Comparison of ENCODE assay signal across 8 cellular contexts in the genomic region with DNA sequence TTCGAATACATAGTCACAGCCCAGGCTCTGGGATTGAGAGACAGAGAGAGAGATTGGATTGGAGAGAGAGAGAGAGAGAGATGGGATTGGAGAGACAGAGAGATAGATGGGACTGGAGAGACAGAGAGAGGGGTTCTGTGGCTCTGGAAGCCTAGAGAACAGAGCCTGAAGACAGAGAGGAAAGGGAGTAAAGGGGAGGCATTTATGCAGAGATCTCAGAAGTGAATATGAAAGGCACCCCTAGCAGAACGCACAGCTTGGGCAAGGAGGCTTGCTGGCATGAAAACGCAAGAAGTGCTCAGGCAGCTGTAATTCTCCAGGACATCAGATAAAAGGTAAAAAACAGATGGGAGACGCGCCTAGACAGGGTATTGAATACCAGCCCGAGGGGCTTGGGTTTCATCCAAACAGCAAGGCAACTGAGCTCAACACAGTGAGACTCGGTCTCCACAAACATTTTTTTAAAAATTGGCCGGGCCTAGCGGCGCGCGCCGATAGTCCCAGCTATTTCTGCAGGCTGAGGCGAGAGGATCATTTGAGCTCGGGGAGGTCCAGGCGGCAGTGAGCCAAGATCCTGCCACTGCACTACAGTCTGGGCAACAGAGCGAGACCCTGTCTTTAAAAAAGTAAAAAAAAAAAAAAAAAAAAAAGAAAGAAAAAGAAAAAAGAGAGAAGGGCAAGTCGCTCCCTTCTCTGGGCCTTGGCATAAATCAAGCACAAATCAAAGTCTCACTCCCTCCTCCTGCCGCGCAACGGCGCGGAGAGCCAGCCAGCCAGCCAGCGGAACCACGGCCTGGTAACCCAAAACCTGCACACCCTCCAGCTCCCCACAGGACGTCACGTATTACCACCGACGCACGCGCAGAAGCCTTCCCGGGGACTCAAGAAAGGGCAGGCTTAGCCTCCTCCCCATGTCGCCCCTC.
DNase-seq lines count a peak whose midpoint lies in the region; ATAC-seq and TF ChIP-seq lines count a peak whose summit lies in the region.

No MANE protein-coding gene starts in this region.

- peak; percentile 8 for ATAC-seq in GM18517 (IDR thresholded peaks at IDR 0.05; ENCODE audit: unreplicated experiment)
- peak; percentile 2 for ATAC-seq in HG03571 (IDR thresholded peaks at IDR 0.05; ENCODE audit: unreplicated experiment)
- ATAC-seq in HG03469 (IDR thresholded peaks at IDR 0.05; ENCODE audit: unreplicated experiment) = no peak

- H3K4me1 ChIP-seq in ACC112 (ENCODE audit: control insufficient read depth, insufficient read depth, low read length, unreplicated experiment) = peaks cover 18% of the 10 kb centered on the region
- peaks cover 24% of the 10 kb centered on the region for H3K4me1 ChIP-seq in parathyroid adenoma

- peak; percentile 95 for DNase-seq in activated CD8-positive, alpha-beta memory T cell treated with anti-CD3 and anti-CD28 coated beads, Interleukin-2, amount 50 U/mL, for 48 hours
- DNase-seq in foreskin fibroblast = peak in 1 of 2 donors; percentile 87
- DNase-seq in GM20000 (ENCODE audit: low spot score) = no peak

- no peaks in the 10 kb centered on the region for H3K9me3 ChIP-seq in parathyroid adenoma (ENCODE audit: control insufficient read depth, low read length)

- no peak for TF ChIP-seq CTCF in foreskin fibroblast (IDR thresholded peaks at IDR 0.05; ENCODE audit: low read depth, low read length)
- peak; percentile 12 for TF ChIP-seq CTCF in parathyroid adenoma (IDR thresholded peaks at IDR 0.05)
- TF ChIP-seq CTCF in GM20000 (IDR thresholded peaks at IDR 0.05; ENCODE audit: extremely low read depth, missing control alignments) = no peak

- H3K4me2 ChIP-seq in parathyroid adenoma (ENCODE audit: low read length) = peak overlapping the region; percentile 68

- H2AFZ ChIP-seq in ACC112 (ENCODE audit: low read length, unreplicated experiment) (peak overlapping the region; percentile 87), parathyroid adenoma (peak overlapping the region; percentile 80)

- H3K27ac ChIP-seq in ACC112 (ENCODE audit: low read depth, low read length) (peak overlapping the region; percentile 55), parathyroid adenoma (peak overlapping the region; percentile 98)

- H3K27me3 ChIP-seq in ACC112 (ENCODE audit: insufficient read depth, low read length) = no peaks in the 10 kb centered on the region
- H3K27me3 ChIP-seq in parathyroid adenoma (ENCODE audit: control insufficient read depth, insufficient read depth, low read length) = no peaks in the 10 kb centered on the region

- H3K79me2 ChIP-seq in ACC112 (ENCODE audit: control insufficient read depth, insufficient read depth, low read length, unreplicated experiment) = peaks cover 39% of the 10 kb centered on the region
- H3K79me2 ChIP-seq in parathyroid adenoma = peaks cover 35% of the 10 kb centered on the region

- H3K9ac ChIP-seq in parathyroid adenoma = peak overlapping the region; percentile 20

- H3K4me3 ChIP-seq in ACC112 (ENCODE audit: low read depth, low read length) (peak overlapping the region; percentile 80), foreskin fibroblast (ENCODE audit: low read depth in 1 of 2, low read length in 2 of 2) (peak overlapping the region; percentile 42 to 64), parathyroid adenoma (ENCODE audit: low read depth, low read length) (peak overlapping the region; percentile 98)

- H3K36me3 ChIP-seq in ACC112 (ENCODE audit: insufficient read depth, low read length) (no peaks in the 10 kb centered on the region), parathyroid adenoma (ENCODE audit: control insufficient read depth, insufficient read depth, low read length) (no peaks in the 10 kb centered on the region)
